7 cellular contexts compared by ENCODE assay signal in the genomic region with DNA sequence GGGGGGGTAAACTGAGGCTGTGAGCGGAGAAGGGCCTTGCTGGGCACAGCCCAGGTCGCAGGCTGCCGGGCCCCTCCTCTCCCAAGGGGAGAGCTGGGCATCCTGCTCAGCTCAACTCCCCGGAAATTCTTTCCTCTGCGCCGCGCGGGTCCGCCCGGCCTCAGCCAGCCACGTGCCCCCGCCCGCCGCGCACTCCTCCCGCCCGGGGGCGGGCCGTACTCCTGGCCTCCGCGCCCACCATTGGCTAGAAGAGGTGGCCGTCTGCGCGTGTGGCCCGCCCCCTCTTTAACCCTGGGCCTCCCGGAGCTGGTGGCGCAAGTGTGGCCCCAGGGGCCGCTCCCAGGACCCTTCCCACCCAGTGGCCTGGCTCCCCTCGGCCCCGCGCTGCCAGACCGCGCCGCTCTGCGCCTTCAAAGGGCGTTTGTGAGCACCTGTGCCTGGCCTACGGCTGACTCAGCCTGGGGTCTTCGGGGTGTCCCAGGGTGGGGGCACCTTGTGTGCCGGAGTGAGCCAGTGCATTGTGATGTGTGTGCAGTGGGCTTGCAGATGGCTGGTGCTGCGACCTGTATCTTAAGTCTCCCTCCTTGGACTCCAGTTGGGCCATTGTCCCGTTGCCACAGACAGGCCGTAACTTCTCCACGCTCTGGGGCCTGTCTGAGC. TPM values are rescaled to one million over a fixed set of nuclear protein-coding genes. Genes with fewer than 3 reads are reported as not detected.
DNase-seq lines count a peak whose midpoint lies in the region; TF ChIP-seq lines count a peak whose summit lies in the region.

No MANE protein-coding gene starts in this region.

- H3K27ac Mint-ChIP-seq in dendritic cell treated with granulocyte-macrophage colony-stimulating factor and Interleukin-4, amounts not matched to agents 40 ng/mL and 50 ng/mL, for 4 days = no peak overlapping the region

- H3K4me3 ChIP-seq in lower leg skin (ENCODE audit: low read depth, poor library complexity, severe bottlenecking) = no peak overlapping the region

- in situ Hi-C loops in SK-MEL-5 (cut with HindIII; ENCODE audit: low pct_unique_long_range_greater_than_20kb, low sequenced_read_pairs) = no loop called here

- peaks cover 50% of the 10 kb centered on the region for H3K4me1 Mint-ChIP-seq in dendritic cell treated with granulocyte-macrophage colony-stimulating factor and Interleukin-4, amounts not matched to agents 40 ng/mL and 50 ng/mL, for 4 days (ENCODE audit: low read depth)

- peak overlapping the region; percentile 18 for H3K4me3 Mint-ChIP-seq in dendritic cell treated with granulocyte-macrophage colony-stimulating factor and Interleukin-4, amounts not matched to agents 40 ng/mL and 50 ng/mL, for 4 days

- peaks cover 71% of the 10 kb centered on the region for H3K27me3 Mint-ChIP-seq in dendritic cell treated with granulocyte-macrophage colony-stimulating factor and Interleukin-4, amounts not matched to agents 40 ng/mL and 50 ng/mL, for 4 days

- TF ChIP-seq CTCF in lower leg skin (IDR thresholded peaks at IDR 0.05) = no peak

- no peak for TF ChIP-seq POLR2A in lower leg skin (IDR thresholded peaks at IDR 0.05)

- no peaks in the 10 kb centered on the region for H3K9me3 Mint-ChIP-seq in dendritic cell treated with granulocyte-macrophage colony-stimulating factor and Interleukin-4, amounts not matched to agents 40 ng/mL and 50 ng/mL, for 4 days

- H3K36me3 Mint-ChIP-seq in dendritic cell treated with granulocyte-macrophage colony-stimulating factor and Interleukin-4, amounts not matched to agents 40 ng/mL and 50 ng/mL, for 4 days (ENCODE audit: low read depth) = no peaks in the 10 kb centered on the region

- WGBS in lower leg skin, 2 donors = 25 to 46% methylated on average over 12 to 21 of the region's 43 CpGs

- intact Hi-C loops in dendritic cell treated with granulocyte-macrophage colony-stimulating factor and Interleukin-4, amounts not matched to agents 40 ng/mL and 50 ng/mL, for 4 days (cut with micrococcal nuclease) = no loop called here
- intact Hi-C loops in lower leg skin (cut with DNase I; ENCODE audit: low total_unique reads) = no loop called here

- peak; percentile 90 for DNase-seq in HCEC 1CT
- peak; percentile 91 for DNase-seq in SK-MEL-5 (ENCODE audit: low read depth, low spot score)
- DNase-seq in lower leg skin (ENCODE audit: low spot score in 2 of 2) = peak; percentile 61 to 95
- DNase-seq in stimulated activated CD4-positive, alpha-beta T cell treated with anti-CD3 and anti-CD28 coated beads, TNF-alpha, amount 100 ng/mL, for 48 hours (ENCODE audit: low read depth in 3 of 3) = peak in 2 of 3 donors; percentile 16 to 18
- no peak for DNase-seq in NCI-H1092 (lab: John Stamatoyannopoulos, UW)
- no peak for DNase-seq in NCI-H345 (lab: John Stamatoyannopoulos, UW)

RNA-seq across cellular contexts. Expression of gene MRGPRF, which starts 2.0 kb away (rescaled TPM):
- total RNA-seq in SK-MEL-5 (2014; rRNA removed; shearing (Covaris generic)) = 0.11 and 0.61 TPM in 2 replicates
- 0.07 TPM in 1 of 2 replicates, not detected in the other for polyA plus RNA-seq in SK-MEL-5 (2015; cell fraction: cytosol; rRNA removed)
- polyA plus RNA-seq in SK-MEL-5 (2015; cell fraction: nucleus; rRNA removed) = 0.20 TPM in 1 of 2 replicates, not detected in the other
- total RNA-seq in lower leg skin = 10 to 100 TPM in 2 of 4 donors, 1 to 10 TPM in 1, under 1 TPM in 1; 0.84 to 11.0 (median 7.3) TPM

RNA-seq across cellular contexts. Expression of gene MRGPRD, which starts 30.3 kb away (rescaled TPM):
- not detected in 2 replicates for total RNA-seq in SK-MEL-5 (2014; rRNA removed; shearing (Covaris generic))
- not detected in 2 replicates for polyA plus RNA-seq in SK-MEL-5 (2015; cell fraction: cytosol; rRNA removed)
- not detected in 2 replicates for polyA plus RNA-seq in SK-MEL-5 (2015; cell fraction: nucleus; rRNA removed)
- total RNA-seq in lower leg skin = not detected

RNA-seq across cellular contexts. Expression of gene TPCN2, which starts 37.6 kb away (rescaled TPM):
- total RNA-seq in SK-MEL-5 (2014; rRNA removed; shearing (Covaris generic)) = 24.7 and 28.7 TPM in 2 replicates
- polyA plus RNA-seq in SK-MEL-5 (2015; cell fraction: cytosol; rRNA removed) = 40.7 and 50.4 TPM in 2 replicates
- polyA plus RNA-seq in SK-MEL-5 (2015; cell fraction: nucleus; rRNA removed) = 143 and 176 TPM in 2 replicates
- total RNA-seq in lower leg skin = 10 to 100 TPM; 12.7 to 16.9 (median 14.2) TPM

Comparison
In these comparisons a context has a peak if more than half of its experiments do, and no peak if none do; other contexts are left out.
1. DNase-seq: peak in HCEC 1CT (single experiment), SK-MEL-5 (single experiment), lower leg skin (2 of 2) and stimulated activated CD4-positive, alpha-beta T cell treated with anti-CD3 and anti-CD28 coated beads, TNF-alpha, amount 100 ng/mL, for 48 hours (2 of 3); none in NCI-H1092 (single experiment) and NCI-H345 (single experiment).